23 cellular contexts compared by ENCODE assay signal in genomic region chr1:110285316-110285715, GRCh38.
"Had no signal": no experiment of that assay in that cellular context is flagged by ENCODE, and none has a peak within 500 bp of the region (broad histone marks: within the 10 kb centered on the region; RNA-seq: fewer than 3 reads in every experiment).

No MANE protein-coding gene starts in this region.

- H3K27ac ChIP-seq: esophagus muscularis mucosa, left lung, prostate gland, sigmoid colon, skin epidermis, spleen, testis, tibial artery had no signal

- ATAC-seq: left cardiac atrium; left lung; mucosa of descending colon; naive thymus-derived CD8-positive, alpha-beta T cell; right cardiac atrium; stimulated activated memory B cell treated with anti-CD40 and anti-IgM and Interleukin-4, amounts not matched to agents 10 μg/mL and 1 μg/mL and 100 μg/mL, for 72 hours; stimulated activated naive CD8-positive, alpha-beta T cell treated with anti-CD3 and anti-CD28 coated beads, Interleukin-15, Interleukin-2, amounts not matched to agents 100 U/mL and 50 U/mL, for 24 hours had no signal

- H3K27me3 ChIP-seq: esophagus muscularis mucosa, left lung, sigmoid colon, spleen, testis, tibial artery had no signal

- H3K4me1 ChIP-seq: esophagus muscularis mucosa, left lung, prostate gland, sigmoid colon, spleen, testis, tibial artery had no signal

- H3K4me3 Mint-ChIP-seq: dendritic cell treated with granulocyte-macrophage colony-stimulating factor and Interleukin-4, amounts not matched to agents 40 ng/mL and 50 ng/mL, for 4 days; mesothelial cell of epicardium; naive thymus-derived CD8-positive, alpha-beta T cell; nephron progenitor cell; stimulated activated memory B cell treated with anti-CD40 and anti-IgM and Interleukin-4, amounts not matched to agents 10 μg/mL and 1 μg/mL and 100 μg/mL, for 72 hours; type B pancreatic cell had no signal

- DNase-seq: effector CD8-positive, alpha-beta T cell; left cardiac atrium; left lung; mesenchymal stem cell; mucosa of descending colon; naive thymus-derived CD8-positive, alpha-beta T cell; nephron progenitor cell; nucleus accumbens; right cardiac atrium; sigmoid colon; spleen; stimulated activated CD4-positive, alpha-beta T cell treated with anti-CD3 and anti-CD28 coated beads, Interleukin-4, amount 100 ng/mL, for 4 hours; stimulated activated naive CD8-positive, alpha-beta T cell treated with anti-CD3 and anti-CD28 coated beads, Interleukin-15, Interleukin-2, amounts not matched to agents 100 U/mL and 50 U/mL, for 24 hours; substantia nigra; testis; tibial artery had no signal

- H3K27ac Mint-ChIP-seq: dendritic cell treated with granulocyte-macrophage colony-stimulating factor and Interleukin-4, amounts not matched to agents 40 ng/mL and 50 ng/mL, for 4 days; mesothelial cell of epicardium; naive thymus-derived CD8-positive, alpha-beta T cell; nephron progenitor cell; stimulated activated memory B cell treated with anti-CD40 and anti-IgM and Interleukin-4, amounts not matched to agents 10 μg/mL and 1 μg/mL and 100 μg/mL, for 72 hours; type B pancreatic cell had no signal

- H3K9me3 Mint-ChIP-seq: dendritic cell treated with granulocyte-macrophage colony-stimulating factor and Interleukin-4, amounts not matched to agents 40 ng/mL and 50 ng/mL, for 4 days; mesothelial cell of epicardium; naive thymus-derived CD8-positive, alpha-beta T cell; nephron progenitor cell; stimulated activated memory B cell treated with anti-CD40 and anti-IgM and Interleukin-4, amounts not matched to agents 10 μg/mL and 1 μg/mL and 100 μg/mL, for 72 hours; type B pancreatic cell had no signal

- H3K27me3 Mint-ChIP-seq: dendritic cell treated with granulocyte-macrophage colony-stimulating factor and Interleukin-4, amounts not matched to agents 40 ng/mL and 50 ng/mL, for 4 days; naive thymus-derived CD8-positive, alpha-beta T cell had no signal

- H3K4me1 Mint-ChIP-seq: mesothelial cell of epicardium; naive thymus-derived CD8-positive, alpha-beta T cell; stimulated activated memory B cell treated with anti-CD40 and anti-IgM and Interleukin-4, amounts not matched to agents 10 μg/mL and 1 μg/mL and 100 μg/mL, for 72 hours had no signal

- H3K9me3 ChIP-seq: esophagus muscularis mucosa, left lung, mucosa of descending colon, prostate gland, sigmoid colon, spleen, testis, tibial artery had no signal

- H3K36me3 Mint-ChIP-seq: mesothelial cell of epicardium; naive thymus-derived CD8-positive, alpha-beta T cell; type B pancreatic cell had no signal

- H3K36me3 ChIP-seq: esophagus muscularis mucosa, left lung, prostate gland, sigmoid colon, spleen, tibial artery had no signal

- H3K4me3 ChIP-seq: esophagus muscularis mucosa, left lung, mucosa of descending colon, prostate gland, sigmoid colon, skin epidermis, spleen, testis, tibial artery had no signal
